Comparison of ENCODE assay signal across 27 cellular contexts in the genomic region with DNA sequence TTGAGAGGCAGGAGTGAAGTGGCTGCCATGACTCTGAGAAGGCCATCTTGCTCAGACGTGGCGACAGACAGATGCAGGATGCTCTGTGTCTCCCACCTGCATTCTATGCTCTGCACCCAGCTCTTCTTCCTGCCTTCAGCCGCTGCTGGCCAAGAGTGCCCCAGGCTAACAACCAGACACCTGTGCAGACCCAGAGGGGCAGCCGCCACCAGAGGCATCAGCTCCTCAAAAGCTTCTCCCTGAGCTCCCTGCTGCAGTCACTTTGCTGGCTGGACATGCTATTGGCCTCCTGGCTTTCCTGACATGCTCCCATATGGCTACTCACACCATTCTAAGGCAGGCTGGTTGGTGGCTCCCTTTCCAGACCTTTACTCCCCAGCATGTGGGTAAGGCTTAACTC.
"Had no signal": no experiment of that assay in that cellular context is flagged by ENCODE, and none has a peak within 500 bp of the region (broad histone marks: within the 10 kb centered on the region; RNA-seq: fewer than 3 reads in every experiment).

No MANE protein-coding gene starts in this region.

- H3K36me3 Mint-ChIP-seq: activated CD4-positive, alpha-beta memory T cell treated with anti-CD3 and anti-CD28 coated beads for 36 hours; activated naive CD4-positive, alpha-beta T cell treated with anti-CD3 and anti-CD28 coated beads, Interleukin-2, amount 50 U/mL, for 24 hours; activated naive CD8-positive, alpha-beta T cell treated with anti-CD3 and anti-CD28 coated beads for 36 hours; brain had no signal

- H3K27me3 ChIP-seq: adrenal gland, breast epithelium, cardiac muscle cell, colonic mucosa, esophagus squamous epithelium had no signal

- H3K4me1 Mint-ChIP-seq: activated CD4-positive, alpha-beta T cell treated with anti-CD3 and anti-CD28 coated beads for 36 hours; activated CD4-positive, alpha-beta T cell treated with anti-CD3 and anti-CD28 coated beads, Interleukin-2, amount 10 ng/mL, durations not matched to agents 24 days and 14 days; activated naive CD4-positive, alpha-beta T cell treated with anti-CD3 and anti-CD28 coated beads, Interleukin-2, amount 50 U/mL, for 24 hours; activated naive CD8-positive, alpha-beta T cell treated with anti-CD3 and anti-CD28 coated beads for 36 hours; activated naive CD8-positive, alpha-beta T cell treated with anti-CD3 and anti-CD28 coated beads, Interleukin-2, amount 50 U/mL, for 24 hours; brain had no signal

- H3K27ac Mint-ChIP-seq: activated CD4-positive, alpha-beta memory T cell treated with anti-CD3 and anti-CD28 coated beads for 36 hours; activated CD4-positive, alpha-beta T cell treated with anti-CD3 and anti-CD28 coated beads for 36 hours; activated CD4-positive, alpha-beta T cell treated with anti-CD3 and anti-CD28 coated beads, Interleukin-2, amount 10 ng/mL, durations not matched to agents 24 days and 14 days; activated CD8-positive, alpha-beta T cell treated with anti-CD3 and anti-CD28 coated beads, Interleukin-2, amount 10 ng/mL, durations not matched to agents 7 days and 5 days; activated naive CD4-positive, alpha-beta T cell treated with anti-CD3 and anti-CD28 coated beads for 36 hours; activated naive CD4-positive, alpha-beta T cell treated with anti-CD3 and anti-CD28 coated beads, Interleukin-2, amount 50 U/mL, for 24 hours; activated naive CD8-positive, alpha-beta T cell treated with anti-CD3 and anti-CD28 coated beads for 36 hours; activated naive CD8-positive, alpha-beta T cell treated with anti-CD3 and anti-CD28 coated beads, Interleukin-2, amount 50 U/mL, for 24 hours; activated T-helper 2 cell treated with anti-CD3 and anti-CD28 coated beads, Interferon-gamma antibody, Interleukin-2, Interleukin-4, amounts not matched to agents 10 μg/mL and 5 μg/mL and 100 μg/mL, durations not matched to agents 14 hours and 24 hours and 36 hours; brain had no signal

- H3K9me3 Mint-ChIP-seq: activated CD4-positive, alpha-beta memory T cell treated with anti-CD3 and anti-CD28 coated beads for 36 hours; activated CD4-positive, alpha-beta T cell treated with anti-CD3 and anti-CD28 coated beads, Interleukin-2, amount 10 ng/mL, durations not matched to agents 24 days and 14 days; activated naive CD4-positive, alpha-beta T cell treated with anti-CD3 and anti-CD28 coated beads for 36 hours; activated naive CD4-positive, alpha-beta T cell treated with anti-CD3 and anti-CD28 coated beads, Interleukin-2, amount 50 U/mL, for 24 hours; activated naive CD8-positive, alpha-beta T cell treated with anti-CD3 and anti-CD28 coated beads for 36 hours; activated naive CD8-positive, alpha-beta T cell treated with anti-CD3 and anti-CD28 coated beads, Interleukin-2, amount 50 U/mL, for 24 hours; activated T-cell treated with anti-CD3 and anti-CD28 coated beads, Interleukin-2, amount 50 U/mL, for 4 hours; activated T-helper 2 cell treated with anti-CD3 and anti-CD28 coated beads, Interferon-gamma antibody, Interleukin-2, Interleukin-4, amounts not matched to agents 10 μg/mL and 5 μg/mL and 100 μg/mL, durations not matched to agents 14 hours and 24 hours and 36 hours had no signal

- H3K4me3 Mint-ChIP-seq: activated CD4-positive, alpha-beta memory T cell treated with anti-CD3 and anti-CD28 coated beads for 36 hours; activated CD4-positive, alpha-beta T cell treated with anti-CD3 and anti-CD28 coated beads for 36 hours; activated CD4-positive, alpha-beta T cell treated with anti-CD3 and anti-CD28 coated beads, Interleukin-2, amount 10 ng/mL, durations not matched to agents 24 days and 14 days; activated CD8-positive, alpha-beta T cell treated with anti-CD3 and anti-CD28 coated beads, Interleukin-2, amount 10 ng/mL, durations not matched to agents 7 days and 5 days; activated naive CD4-positive, alpha-beta T cell treated with anti-CD3 and anti-CD28 coated beads for 36 hours; activated naive CD4-positive, alpha-beta T cell treated with anti-CD3 and anti-CD28 coated beads, Interleukin-2, amount 50 U/mL, for 24 hours; activated naive CD8-positive, alpha-beta T cell treated with anti-CD3 and anti-CD28 coated beads for 36 hours; activated naive CD8-positive, alpha-beta T cell treated with anti-CD3 and anti-CD28 coated beads, Interleukin-2, amount 50 U/mL, for 24 hours; activated T-cell treated with anti-CD3 and anti-CD28 coated beads, Interleukin-2, amount 50 U/mL, for 4 hours; brain had no signal

- H3K36me3 ChIP-seq: adrenal gland, breast epithelium, cardiac muscle cell, colonic mucosa, esophagus squamous epithelium, gastroesophageal sphincter had no signal

- DNase-seq: activated CD4-positive, alpha-beta memory T cell treated with anti-CD3 and anti-CD28 coated beads for 36 hours; activated CD4-positive, alpha-beta T cell treated with anti-CD3 and anti-CD28 coated beads for 36 hours; activated CD4-positive, alpha-beta T cell treated with anti-CD3 and anti-CD28 coated beads, Interleukin-2, amount 10 ng/mL, durations not matched to agents 24 days and 14 days; activated CD4-positive, CD25-positive, alpha-beta regulatory T cell; activated CD4-positive, CD25-positive, alpha-beta regulatory T cell treated with anti-CD3 and anti-CD28 coated beads, Interleukin-2, amount 50 U/mL, for 72 hours; activated CD8-positive, alpha-beta T cell treated with anti-CD3 and anti-CD28 coated beads, Interleukin-2, amount 10 ng/mL, durations not matched to agents 7 days and 5 days; activated effector memory CD4-positive, alpha-beta T cell treated with anti-CD3 and anti-CD28 coated beads, Interleukin-2, amount 50 U/mL, for 16 hours; activated naive CD4-positive, alpha-beta T cell treated with anti-CD3 and anti-CD28 coated beads for 36 hours; activated naive CD8-positive, alpha-beta T cell treated with anti-CD3 and anti-CD28 coated beads for 36 hours; activated naive CD8-positive, alpha-beta T cell treated with anti-CD3 and anti-CD28 coated beads, Interleukin-2, amount 50 U/mL, for 24 hours; activated T-cell treated with anti-CD3 and anti-CD28 coated beads, Interleukin-2, amount 50 U/mL, for 4 hours; adrenal gland; amygdala; aorta; central memory CD4-positive, alpha-beta T cell; cerebellar nuclear complex; colonic mucosa; effector CD8-positive, alpha-beta T cell; esophagus squamous epithelium; foreskin melanocyte had no signal

- ATAC-seq: activated CD4-positive, alpha-beta T cell treated with anti-CD3 and anti-CD28 coated beads for 36 hours; activated CD8-positive, alpha-beta T cell treated with anti-CD3 and anti-CD28 coated beads, Interleukin-2, amount 10 ng/mL, durations not matched to agents 7 days and 5 days; activated naive CD8-positive, alpha-beta T cell treated with anti-CD3 and anti-CD28 coated beads, Interleukin-2, amount 50 U/mL, for 24 hours; activated T-cell treated with anti-CD3 and anti-CD28 coated beads, Interleukin-2, amount 50 U/mL, for 4 hours; gastroesophageal sphincter had no signal

- H3K9me3 ChIP-seq: adrenal gland, breast epithelium, colonic mucosa, esophagus squamous epithelium, gastroesophageal sphincter had no signal

- H3K27me3 Mint-ChIP-seq: activated CD4-positive, alpha-beta T cell treated with anti-CD3 and anti-CD28 coated beads for 36 hours; activated naive CD4-positive, alpha-beta T cell treated with anti-CD3 and anti-CD28 coated beads, Interleukin-2, amount 50 U/mL, for 24 hours; activated naive CD8-positive, alpha-beta T cell treated with anti-CD3 and anti-CD28 coated beads for 36 hours had no signal

- H3K27ac ChIP-seq: adrenal gland, breast epithelium, cardiac muscle cell, colonic mucosa, epithelial cell of prostate, esophagus squamous epithelium, gastroesophageal sphincter had no signal

- H3K4me3 ChIP-seq: adrenal gland, breast epithelium, cardiac muscle cell, colonic mucosa, esophagus squamous epithelium, gastroesophageal sphincter had no signal

- H3K4me1 ChIP-seq: adrenal gland, breast epithelium, colonic mucosa, esophagus squamous epithelium, gastroesophageal sphincter had no signal
